Comparison of ENCODE assay signal across 34 cellular contexts in genomic region chr2:6228251-6228650, GRCh38.
"Had no signal": no experiment of that assay in that cellular context is flagged by ENCODE, and none has a peak within 500 bp of the region (broad histone marks: within the 10 kb centered on the region; RNA-seq: fewer than 3 reads in every experiment).

No MANE protein-coding gene starts in this region.

- ATAC-seq: activated naive CD4-positive, alpha-beta T cell treated with anti-CD3 and anti-CD28 coated beads, Interleukin-2, amount 50 U/mL, for 72 hours; activated naive CD8-positive, alpha-beta T cell treated with anti-CD3 and anti-CD28 coated beads, Interleukin-2, amount 50 U/mL, for 24 hours; activated T-cell treated with anti-CD3 and anti-CD28 coated beads, Interleukin-2, amount 50 U/mL, for 4 hours; activated T-cell treated with anti-CD3 and anti-CD28 coated beads, Interleukin-2, amount 50 U/mL, for 72 hours; activated T-helper 17 cell treated with anti-CD3 and anti-CD28 coated beads, Interleukin-2, amount 50 U/mL, for 72 hours; body of pancreas had no signal

- H3K36me3 ChIP-seq: adrenal gland, ascending aorta, brain microvascular endothelial cell, breast epithelium, cardiac muscle cell had no signal

- H3K9me3 ChIP-seq: adrenal gland, ascending aorta, body of pancreas, breast epithelium had no signal

- H3K27ac ChIP-seq: adrenal gland, ascending aorta, body of pancreas, brain microvascular endothelial cell, breast epithelium, cardiac muscle cell had no signal

- H3K4me1 ChIP-seq: adrenal gland, ascending aorta, body of pancreas, breast epithelium had no signal

- FAIRE-seq: astrocyte, bronchial epithelial cell had no signal

- H3K4me3 ChIP-seq: adrenal gland, ascending aorta, body of pancreas, breast epithelium, cardiac muscle cell had no signal

- DNase-seq: activated effector memory CD4-positive, alpha-beta T cell treated with anti-CD3 and anti-CD28 coated beads, Interleukin-2, amount 50 U/mL, for 16 hours; activated effector memory CD4-positive, alpha-beta T cell treated with Interleukin-2 at 50 U/mL for 16 hours; activated gamma-delta T cell; activated gamma-delta T cell treated with Interleukin-2 at 50 U/mL for 16 hours; activated naive CD4-positive, alpha-beta T cell; activated naive CD4-positive, alpha-beta T cell treated with anti-CD3 and anti-CD28 coated beads for 36 hours; activated naive CD4-positive, alpha-beta T cell treated with anti-CD3 and anti-CD28 coated beads, Interleukin-2, amount 10 ng/mL, durations not matched to agents 7 days and 5 days; activated naive CD4-positive, alpha-beta T cell treated with anti-CD3 and anti-CD28 coated beads, Interleukin-2, amount 50 U/mL, for 16 hours; activated naive CD4-positive, alpha-beta T cell treated with Interleukin-2 at 50 U/mL for 16 hours; activated naive CD8-positive, alpha-beta T cell treated with anti-CD3 and anti-CD28 coated beads for 36 hours; activated naive CD8-positive, alpha-beta T cell treated with anti-CD3 and anti-CD28 coated beads, Interleukin-2, amount 10 ng/mL, durations not matched to agents 7 days and 5 days; activated naive CD8-positive, alpha-beta T cell treated with anti-CD3 and anti-CD28 coated beads, Interleukin-2, amount 50 U/mL, for 24 hours; activated T-cell treated with anti-CD3 and anti-CD28 coated beads, Interleukin-2, amount 50 U/mL, for 1 hour; activated T-cell treated with anti-CD3 and anti-CD28 coated beads, Interleukin-2, amount 50 U/mL, for 24 hours; activated T-cell treated with anti-CD3 and anti-CD28 coated beads, Interleukin-2, amount 50 U/mL, for 4 hours; activated T-cell treated with anti-CD3 and anti-CD28 coated beads, Interleukin-2, amount 50 U/mL, for 48 hours; activated T-cell treated with anti-CD3 and anti-CD28 coated beads, Interleukin-2, amount 50 U/mL, for 72 hours; adrenal gland; amniotic stem cell; amygdala; anterior cingulate cortex; aorta; body of pancreas; brain microvascular endothelial cell; caudate nucleus; central memory CD4-positive, alpha-beta T cell; cerebellar nuclear complex had no signal

- H3K27me3 ChIP-seq: adrenal gland, ascending aorta, body of pancreas, brain microvascular endothelial cell, breast epithelium, cardiac muscle cell had no signal
